ENCODE assay signal across 22 cellular contexts in genomic region chr10:118500477-118501104, GRCh38.
DNase-seq lines count a peak whose midpoint lies in the region; ATAC-seq, FAIRE-seq and TF ChIP-seq lines count a peak whose summit lies in the region.
"Had no signal": no experiment of that assay in that cellular context is flagged by ENCODE, and none has a peak within 500 bp of the region (broad histone marks: within the 10 kb centered on the region; RNA-seq: fewer than 3 reads in every experiment).

No MANE protein-coding gene starts in this region.

- POLR2A ChIA-PET in A549 (lab: Yijun Ruan, JAX) (no interaction called here), GM10248 (lab: Yijun Ruan, JAX) (no interaction called here)

- CTCF ChIA-PET in A549 (lab: Yijun Ruan, JAX) = no interaction called here
- CTCF ChIA-PET in GM10248 (lab: Yijun Ruan, JAX) = no interaction called here

- TF ChIP-seq POLR2A in A549 (IDR thresholded peaks at IDR 0.05; ENCODE audit: low read length) = no peak

- H3K27me3 ChIP-seq in right atrium auricular region = no peaks in the 10 kb centered on the region
- H3K27me3 ChIP-seq: BLaER1 had no signal

- TF ChIP-seq RAD21 in A549 (conservative IDR thresholded peaks at IDR 0.05 in 1 of 2, IDR thresholded peaks at IDR 0.05 in 1 of 2) = no peak

- 57% methylated on average over 6 of the region's 6 CpGs for WGBS in A549 (ENCODE audit: missing lambda C conversion rate)

- H3K27ac ChIP-seq in A549 (no peak overlapping the region), right atrium auricular region (no peak overlapping the region)
- H3K27ac ChIP-seq: 22Rv1, BLaER1, HL-60 had no signal

- no peak for TF ChIP-seq EP300 in A549 (IDR thresholded peaks at IDR 0.05)

- DNase-seq in DMS 273 (lab: John Stamatoyannopoulos, UW; ENCODE audit: unreplicated experiment) (peak; percentile 5), DMS 273 treated with DMSO at 0.1 percent for 48 hours (lab: John Stamatoyannopoulos, UW) (no peak), A549 (ENCODE audit: low read depth in 1 of 2, low spot score in 1 of 2) (no peak), fibroblast of the aortic adventitia (ENCODE audit: low read depth) (peak; percentile 9), GM10248 (ENCODE audit: extremely low spot score) (no peak), right atrium auricular region (ENCODE audit: low spot score) (no peak)
- DNase-seq: CD8-positive, alpha-beta T cell; DMS79 treated with DMSO at 0.1 percent for 48 hours; HCEC 1CT; NCI-H2081; NCI-H2227 treated with DMSO at 0.1 percent for 48 hours; NCI-H526; Right ventricle myocardium superior had no signal

- TF ChIP-seq CTCF in A549 (IDR thresholded peaks at IDR 0.05) (no peak), fibroblast of the aortic adventitia (IDR thresholded peaks at IDR 0.05; ENCODE audit: insufficient read depth, low read length) (no peak), GM10248 (IDR thresholded peaks at IDR 0.05; ENCODE audit: control extremely low read depth, extremely low read depth, low read depth, missing control alignments) (no peak), right atrium auricular region (IDR thresholded peaks at IDR 0.05) (no peak)

- FAIRE-seq in A549 (lab: Jason Lieb, UNC) = no peak
- FAIRE-seq: G401.6, GM12878, HTR-8/SVneo had no signal

- H3K4me1 ChIP-seq in A549 (peaks cover 19% of the 10 kb centered on the region; the same call in 2 of the 3 replicates), right atrium auricular region (peaks cover 0 to 5% of the 10 kb centered on the region in 2 donors)
- H3K4me1 ChIP-seq: BLaER1 had no signal

- H3K9me3 ChIP-seq in A549 = no peaks in the 10 kb centered on the region
- H3K9me3 ChIP-seq in right atrium auricular region = no peaks in the 10 kb centered on the region
- H3K9me3 ChIP-seq: BLaER1 had no signal

- no peaks in the 10 kb centered on the region for H3K36me3 ChIP-seq in right atrium auricular region
- H3K36me3 ChIP-seq: BLaER1 had no signal

- no peak overlapping the region for H3K4me3 ChIP-seq in A549
- no peak overlapping the region for H3K4me3 ChIP-seq in fibroblast of the aortic adventitia (ENCODE audit: low read depth, low read length)
- no peak overlapping the region for H3K4me3 ChIP-seq in right atrium auricular region
- H3K4me3 ChIP-seq: BLaER1, GM12878 had no signal

- H3K4me2 ChIP-seq in A549 = no peak overlapping the region
- H3K4me2 ChIP-seq: BLaER1 had no signal

- no peak for ATAC-seq in A549
- ATAC-seq in SK-N-SH treated with all-trans-retinoic acid at 6 μM for 48 hours = no peak
- ATAC-seq in HG02870 (IDR thresholded peaks at IDR 0.05; ENCODE audit: unreplicated experiment) = no peak
- ATAC-seq: CD8-positive, alpha-beta T cell; GM12878; Panc1 had no signal

TF ChIP-seq in A549, 52 proteins besides CTCF, POLR2A, EP300 and RAD21:
- TF ChIP-seq ZC3H11A (IDR thresholded peaks at IDR 0.05) = peak; percentile 91
- no peak for TF ChIP-seq SREBF2 (IDR thresholded peaks at IDR 0.05)
- TF ChIP-seq HES2 (IDR thresholded peaks at IDR 0.05) = no peak
- TF ChIP-seq JUNB (IDR thresholded peaks at IDR 0.05) = no peak

TF ChIP-seq in SK-N-SH treated with all-trans-retinoic acid at 6 μM for 48 hours, 23 proteins besides CTCF, POLR2A, EP300 and RAD21:
- TF ChIP-seq, protein P1, sequence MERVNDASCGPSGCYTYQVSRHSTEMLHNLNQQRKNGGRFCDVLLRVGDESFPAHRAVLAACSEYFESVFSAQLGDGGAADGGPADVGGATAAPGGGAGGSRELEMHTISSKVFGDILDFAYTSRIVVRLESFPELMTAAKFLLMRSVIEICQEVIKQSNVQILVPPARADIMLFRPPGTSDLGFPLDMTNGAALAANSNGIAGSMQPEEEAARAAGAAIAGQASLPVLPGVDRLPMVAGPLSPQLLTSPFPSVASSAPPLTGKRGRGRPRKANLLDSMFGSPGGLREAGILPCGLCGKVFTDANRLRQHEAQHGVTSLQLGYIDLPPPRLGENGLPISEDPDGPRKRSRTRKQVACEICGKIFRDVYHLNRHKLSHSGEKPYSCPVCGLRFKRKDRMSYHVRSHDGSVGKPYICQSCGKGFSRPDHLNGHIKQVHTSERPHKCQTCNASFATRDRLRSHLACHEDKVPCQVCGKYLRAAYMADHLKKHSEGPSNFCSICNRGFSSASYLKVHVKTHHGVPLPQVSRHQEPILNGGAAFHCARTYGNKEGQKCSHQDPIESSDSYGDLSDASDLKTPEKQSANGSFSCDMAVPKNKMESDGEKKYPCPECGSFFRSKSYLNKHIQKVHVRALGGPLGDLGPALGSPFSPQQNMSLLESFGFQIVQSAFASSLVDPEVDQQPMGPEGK (CRISPR knock-in tag; IDR thresholded peaks at IDR 0.05; ENCODE audit: borderline replicate concordance) = no peak
- no peak for TF ChIP-seq SNAI2 (CRISPR knock-in tag; IDR thresholded peaks at IDR 0.05)
- TF ChIP-seq TCF4 (CRISPR knock-in tag; IDR thresholded peaks at IDR 0.05; ENCODE audit: borderline replicate concordance) = peak; percentile 71; the same call in 1 of the 2 replicates
- TF ChIP-seq RARB (CRISPR knock-in tag; IDR thresholded peaks at IDR 0.05) = no peak
- TF ChIP-seq ZNF70 (CRISPR knock-in tag; IDR thresholded peaks at IDR 0.05) = no peak
- no peak for TF ChIP-seq ESRRG (CRISPR knock-in tag; IDR thresholded peaks at IDR 0.05)
- TF ChIP-seq TSHZ2 (CRISPR knock-in tag; IDR thresholded peaks at IDR 0.05) = peak; percentile 19; the same call in 1 of the 2 replicates
TF ChIP-seq in SK-N-SH treated with all-trans-retinoic acid at 6 μM for 48 hours: peak in this region for 2.

Comparison
In these comparisons a context has a peak if more than half of its experiments do, and no peak if none do; other contexts are left out.
1. DNase-seq: peak in DMS 273 (single experiment) and fibroblast of the aortic adventitia (single experiment); none in DMS 273 treated with DMSO at 0.1 percent for 48 hours (single experiment), A549 (0 of 2), GM10248 (single experiment) and right atrium auricular region (single experiment).